ENCODE assay signal across 20 cellular contexts in genomic region chr13:75855216-75855615, GRCh38.
DNase-seq lines count a peak whose midpoint lies in the region; ATAC-seq and TF ChIP-seq lines count a peak whose summit lies in the region.
"Had no signal": no experiment of that assay in that cellular context is flagged by ENCODE, and none has a peak within 500 bp of the region (broad histone marks: within the 10 kb centered on the region; RNA-seq: fewer than 3 reads in every experiment).

No MANE protein-coding gene starts in this region.

- TF ChIP-seq CTCF in HFFc6 (IDR thresholded peaks at IDR 0.05) = no peak
- no peak for TF ChIP-seq CTCF in dorsolateral prefrontal cortex (IDR thresholded peaks at IDR 0.05 in 54 of 56, conservative IDR thresholded peaks at IDR 0.05 in 2 of 56; ENCODE audit: low read depth in 1 of 56, partially characterized antibody in 56 of 56)

- peak overlapping the region; percentile 56; the same call in 1 of the 2 replicates for H3K27ac Mint-ChIP-seq in HFFc6
- H3K27ac Mint-ChIP-seq: CD14-positive monocyte; CD4-positive, alpha-beta T cell; CD8-positive, alpha-beta memory T cell; GM23338 had no signal

- peaks cover 71% of the 10 kb centered on the region for H3K27me3 Mint-ChIP-seq in HFFc6 (ENCODE audit: insufficient read depth)
- H3K27me3 Mint-ChIP-seq: CD4-positive, alpha-beta T cell; CD8-positive, alpha-beta memory T cell had no signal

- intact Hi-C loops in dorsolateral prefrontal cortex (cut with DNase I) = no loop called here

- DNase-seq in HFFc6 (no peak), dorsolateral prefrontal cortex (peak in 3 of 10 donors; percentile 43 to 55 (median 52)), occipital lobe (lab: John Stamatoyannopoulos, UW) (peak; percentile 8), superior temporal gyrus (ENCODE audit: extremely low spot score) (peak; percentile 35), NCI-H187 (lab: John Stamatoyannopoulos, UW) (no peak), COLO668 (lab: John Stamatoyannopoulos, UW; ENCODE audit: unreplicated experiment) (no peak), SKM-1 treated with dmso at 0.1 percent for 144 hours (lab: John Stamatoyannopoulos, UW; ENCODE audit: unreplicated experiment) (no peak)
- DNase-seq: BE2C; Calu3; CD4-positive, alpha-beta T cell; CD8-positive, alpha-beta memory T cell; COR-L47; DMS53; DMS79 treated with DMSO at 0.1 percent for 48 hours; GF-D8 had no signal

- H3K4me3 ChIP-seq in dorsolateral prefrontal cortex = no peak overlapping the region
- H3K4me3 ChIP-seq: BLaER1 treated with 17β-estradiol and CSF1 and Interleukin-3, amounts not matched to agents 10 nM and 100 nM; GM23338; HAP-1 had no signal

- peak overlapping the region in 43 of 59 donors; percentile 2 to 80 (median 37) for H3K27ac ChIP-seq in dorsolateral prefrontal cortex
- H3K27ac ChIP-seq: BLaER1 treated with 17β-estradiol and CSF1 and Interleukin-3, amounts not matched to agents 10 nM and 100 nM had no signal

- peaks cover 34% of the 10 kb centered on the region for H3K4me1 Mint-ChIP-seq in HFFc6 (ENCODE audit: low read depth)
- H3K4me1 Mint-ChIP-seq: CD14-positive monocyte; CD8-positive, alpha-beta memory T cell had no signal

- peaks cover 79% of the 10 kb centered on the region for H3K36me3 Mint-ChIP-seq in HFFc6 (ENCODE audit: low read depth)

- peaks cover 57% of the 10 kb centered on the region for H3K9me3 Mint-ChIP-seq in HFFc6
- H3K9me3 Mint-ChIP-seq: CD4-positive, alpha-beta T cell; CD8-positive, alpha-beta memory T cell; GM23338 had no signal

- ATAC-seq in HG02870 (IDR thresholded peaks at IDR 0.05; ENCODE audit: unreplicated experiment) = no peak
- ATAC-seq: GM23338 had no signal

- peak overlapping the region; percentile 70; the same call in 1 of the 2 replicates for H3K4me3 Mint-ChIP-seq in HFFc6
- H3K4me3 Mint-ChIP-seq: CD14-positive monocyte; CD4-positive, alpha-beta T cell; CD8-positive, alpha-beta memory T cell; GM23338 had no signal

- no peaks in the 10 kb centered on the region for H3K27me3 ChIP-seq in dorsolateral prefrontal cortex
- H3K27me3 ChIP-seq: BE2C; BLaER1 treated with 17β-estradiol and CSF1 and Interleukin-3, amounts not matched to agents 10 nM and 100 nM had no signal

Comparison
In these comparisons a context has a peak if more than half of its experiments do, and no peak if none do; other contexts are left out.
1. DNase-seq: peak in occipital lobe (single experiment) and superior temporal gyrus (single experiment); none in HFFc6 (single experiment), NCI-H187 (0 of 2), COLO668 (single experiment) and SKM-1 treated with dmso at 0.1 percent for 144 hours (single experiment).